35 cellular contexts compared by ENCODE assay signal in the genomic region with DNA sequence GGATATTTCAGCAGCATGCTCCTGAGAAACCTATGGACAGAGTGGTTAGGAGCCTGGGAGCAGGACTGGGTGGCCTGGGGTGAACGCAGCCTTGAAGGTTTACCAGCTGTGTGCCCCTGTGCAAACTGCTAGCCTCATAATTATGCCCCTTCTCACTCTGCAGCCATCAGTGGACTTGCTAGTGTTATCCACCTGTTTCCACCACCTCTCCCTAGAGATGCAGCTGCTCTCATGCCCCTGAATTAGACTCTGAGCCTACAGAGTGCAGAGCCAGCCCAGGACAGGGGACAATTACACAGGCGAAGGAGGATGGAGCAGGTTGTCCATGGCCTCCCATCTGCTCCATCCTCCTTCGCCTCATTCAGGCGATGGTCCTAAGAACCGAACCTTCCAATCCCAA.
"Had no signal": no experiment of that assay in that cellular context is flagged by ENCODE, and none has a peak within 500 bp of the region (broad histone marks: within the 10 kb centered on the region; RNA-seq: fewer than 3 reads in every experiment).

No MANE protein-coding gene starts in this region.

- H3K4me1 Mint-ChIP-seq: activated CD4-positive, alpha-beta memory T cell treated with anti-CD3 and anti-CD28 coated beads, Interleukin-2, amount 10 ng/mL, durations not matched to agents 7 days and 5 days; activated CD4-positive, alpha-beta T cell treated with anti-CD3 and anti-CD28 coated beads, Interleukin-2, amount 10 ng/mL, durations not matched to agents 7 days and 5 days; activated CD8-positive, alpha-beta memory T cell treated with anti-CD3 and anti-CD28 coated beads, Interleukin-2, amount 10 ng/mL, durations not matched to agents 7 days and 5 days; activated naive CD4-positive, alpha-beta T cell treated with anti-CD3 and anti-CD28 coated beads, Interleukin-2, amount 10 ng/mL, durations not matched to agents 7 days and 5 days; activated naive CD4-positive, alpha-beta T cell treated with anti-CD3 and anti-CD28 coated beads, Interleukin-2, amount 50 U/mL, for 24 hours; activated naive CD8-positive, alpha-beta T cell treated with anti-CD3 and anti-CD28 coated beads, Interleukin-2, amount 10 ng/mL, durations not matched to agents 7 days and 5 days; activated naive CD8-positive, alpha-beta T cell treated with anti-CD3 and anti-CD28 coated beads, Interleukin-2, amount 50 U/mL, for 24 hours had no signal

- H3K27me3 ChIP-seq: body of pancreas, brain microvascular endothelial cell, breast epithelium had no signal

- H3K4me1 ChIP-seq: body of pancreas, breast epithelium had no signal

- H3K27ac ChIP-seq: body of pancreas, brain microvascular endothelial cell, breast epithelium, WERI-Rb-1 had no signal

- H3K27ac Mint-ChIP-seq: activated CD4-positive, alpha-beta memory T cell treated with anti-CD3 and anti-CD28 coated beads, Interleukin-2, amount 10 ng/mL, durations not matched to agents 7 days and 5 days; activated CD4-positive, alpha-beta T cell treated with anti-CD3 and anti-CD28 coated beads, Interleukin-2, amount 10 ng/mL, durations not matched to agents 7 days and 5 days; activated CD8-positive, alpha-beta memory T cell treated with anti-CD3 and anti-CD28 coated beads, Interleukin-2, amount 10 ng/mL, durations not matched to agents 7 days and 5 days; activated CD8-positive, alpha-beta T cell treated with anti-CD3 and anti-CD28 coated beads, Interleukin-2, amount 10 ng/mL, durations not matched to agents 7 days and 5 days; activated naive CD4-positive, alpha-beta T cell treated with anti-CD3 and anti-CD28 coated beads, Interleukin-2, amount 10 ng/mL, durations not matched to agents 7 days and 5 days; activated naive CD8-positive, alpha-beta T cell; activated naive CD8-positive, alpha-beta T cell treated with anti-CD3 and anti-CD28 coated beads, Interleukin-2, amount 10 ng/mL, durations not matched to agents 7 days and 5 days; activated naive CD8-positive, alpha-beta T cell treated with anti-CD3 and anti-CD28 coated beads, Interleukin-2, amount 50 U/mL, for 24 hours; activated T-cell treated with anti-CD3 and anti-CD28 coated beads, Interleukin-2, amount 50 U/mL, for 24 hours; activated T-helper 2 cell treated with anti-CD3 and anti-CD28 coated beads, Interferon-gamma antibody, Interleukin-2, Interleukin-4, amounts not matched to agents 10 μg/mL and 5 μg/mL and 100 μg/mL, durations not matched to agents 14 hours and 24 hours and 36 hours; T-helper 1 cell treated with Interleukin-12 subunit alpha and Interleukin-12 subunit beta and Interleukin-4 antibody, amounts not matched to agents 30 μg/mL and 1 μg/mL, for 36 hours; T-helper 2 cell treated with Interferon-gamma antibody and Interleukin-4, amounts not matched to agents 5 μg/mL and 100 μg/mL, for 36 hours; WTC11 had no signal

- H3K9me3 ChIP-seq: body of pancreas, breast epithelium had no signal

- H3K36me3 ChIP-seq: brain microvascular endothelial cell, breast epithelium, WERI-Rb-1 had no signal

- H3K27me3 Mint-ChIP-seq: activated CD4-positive, alpha-beta memory T cell treated with anti-CD3 and anti-CD28 coated beads, Interleukin-2, amount 10 ng/mL, durations not matched to agents 7 days and 5 days; activated CD4-positive, alpha-beta T cell treated with anti-CD3 and anti-CD28 coated beads, Interleukin-2, amount 10 ng/mL, durations not matched to agents 7 days and 5 days; activated CD8-positive, alpha-beta memory T cell treated with anti-CD3 and anti-CD28 coated beads, Interleukin-2, amount 10 ng/mL, durations not matched to agents 7 days and 5 days; activated naive CD4-positive, alpha-beta T cell treated with anti-CD3 and anti-CD28 coated beads, Interleukin-2, amount 10 ng/mL, durations not matched to agents 7 days and 5 days; activated naive CD4-positive, alpha-beta T cell treated with anti-CD3 and anti-CD28 coated beads, Interleukin-2, amount 50 U/mL, for 24 hours; activated naive CD8-positive, alpha-beta T cell; activated naive CD8-positive, alpha-beta T cell treated with anti-CD3 and anti-CD28 coated beads, Interleukin-2, amount 10 ng/mL, durations not matched to agents 7 days and 5 days; activated naive CD8-positive, alpha-beta T cell treated with anti-CD3 and anti-CD28 coated beads, Interleukin-2, amount 50 U/mL, for 24 hours; activated T-cell treated with anti-CD3 and anti-CD28 coated beads, Interleukin-2, amount 50 U/mL, for 24 hours had no signal

- ATAC-seq: activated CD4-positive, CD25-positive, alpha-beta regulatory T cell treated with anti-CD3 and anti-CD28 coated beads, Interleukin-2, amount 50 U/mL, for 24 hours; activated CD8-positive, alpha-beta memory T cell treated with anti-CD3 and anti-CD28 coated beads, Interleukin-2, amount 10 ng/mL, durations not matched to agents 7 days and 5 days; activated CD8-positive, alpha-beta T cell treated with anti-CD3 and anti-CD28 coated beads, Interleukin-2, amount 10 ng/mL, durations not matched to agents 7 days and 5 days; activated naive CD8-positive, alpha-beta T cell treated with anti-CD3 and anti-CD28 coated beads, Interleukin-2, amount 50 U/mL, for 24 hours; body of pancreas; WTC11 had no signal

- H3K4me3 Mint-ChIP-seq: activated CD4-positive, alpha-beta memory T cell treated with anti-CD3 and anti-CD28 coated beads, Interleukin-2, amount 10 ng/mL, durations not matched to agents 7 days and 5 days; activated CD4-positive, alpha-beta T cell treated with anti-CD3 and anti-CD28 coated beads, Interleukin-2, amount 10 ng/mL, durations not matched to agents 7 days and 5 days; activated CD8-positive, alpha-beta memory T cell treated with anti-CD3 and anti-CD28 coated beads, Interleukin-2, amount 10 ng/mL, durations not matched to agents 7 days and 5 days; activated CD8-positive, alpha-beta T cell treated with anti-CD3 and anti-CD28 coated beads, Interleukin-2, amount 10 ng/mL, durations not matched to agents 7 days and 5 days; activated naive CD4-positive, alpha-beta T cell treated with anti-CD3 and anti-CD28 coated beads, Interleukin-2, amount 10 ng/mL, durations not matched to agents 7 days and 5 days; activated naive CD4-positive, alpha-beta T cell treated with anti-CD3 and anti-CD28 coated beads, Interleukin-2, amount 50 U/mL, for 24 hours; activated naive CD8-positive, alpha-beta T cell; activated naive CD8-positive, alpha-beta T cell treated with anti-CD3 and anti-CD28 coated beads, Interleukin-2, amount 10 ng/mL, durations not matched to agents 7 days and 5 days; activated naive CD8-positive, alpha-beta T cell treated with anti-CD3 and anti-CD28 coated beads, Interleukin-2, amount 50 U/mL, for 24 hours; activated T-cell treated with anti-CD3 and anti-CD28 coated beads, Interleukin-2, amount 50 U/mL, for 24 hours; T-helper 1 cell treated with Interleukin-12 subunit alpha and Interleukin-12 subunit beta and Interleukin-4 antibody, amounts not matched to agents 30 μg/mL and 1 μg/mL, for 36 hours; T-helper 2 cell treated with Interferon-gamma antibody and Interleukin-4, amounts not matched to agents 5 μg/mL and 100 μg/mL, for 36 hours; WTC11 had no signal

- DNase-seq: activated CD4-positive, alpha-beta memory T cell treated with anti-CD3 and anti-CD28 coated beads, Interleukin-2, amount 10 ng/mL, durations not matched to agents 7 days and 5 days; activated CD4-positive, alpha-beta T cell treated with anti-CD3 and anti-CD28 coated beads for 1 hour; activated CD4-positive, alpha-beta T cell treated with anti-CD3 and anti-CD28 coated beads for 48 hours; activated CD4-positive, alpha-beta T cell treated with anti-CD3 and anti-CD28 coated beads, Interleukin-2, amount 10 ng/mL, durations not matched to agents 7 days and 5 days; activated CD4-positive, alpha-beta T cell treated with anti-CD3 and anti-CD28 coated beads, Interleukin-2, amount 50 U/mL, for 48 hours; activated CD4-positive, CD25-positive, alpha-beta regulatory T cell; activated CD8-positive, alpha-beta memory T cell treated with anti-CD3 and anti-CD28 coated beads for 24 hours; activated CD8-positive, alpha-beta memory T cell treated with anti-CD3 and anti-CD28 coated beads, Interleukin-2, amount 10 ng/mL, durations not matched to agents 7 days and 5 days; activated CD8-positive, alpha-beta memory T cell treated with anti-CD3 and anti-CD28 coated beads, Interleukin-2, amount 50 U/mL, for 48 hours; activated CD8-positive, alpha-beta T cell treated with anti-CD3 and anti-CD28 coated beads, Interleukin-2, amount 10 ng/mL, durations not matched to agents 7 days and 5 days; activated effector memory CD4-positive, alpha-beta T cell treated with Interleukin-2 at 50 U/mL for 16 hours; activated gamma-delta T cell; activated naive CD4-positive, alpha-beta T cell treated with anti-CD3 and anti-CD28 coated beads, Interleukin-2, amount 10 ng/mL, durations not matched to agents 7 days and 5 days; activated naive CD4-positive, alpha-beta T cell treated with Interleukin-2 at 50 U/mL for 16 hours; activated naive CD8-positive, alpha-beta T cell treated with anti-CD3 and anti-CD28 coated beads, Interleukin-2, amount 10 ng/mL, durations not matched to agents 7 days and 5 days; activated naive CD8-positive, alpha-beta T cell treated with anti-CD3 and anti-CD28 coated beads, Interleukin-2, amount 50 U/mL, for 24 hours; activated T-cell treated with anti-CD3 and anti-CD28 coated beads, Interleukin-2, amount 50 U/mL, for 24 hours; activated T-cell treated with anti-CD3 and anti-CD28 coated beads, Interleukin-2, amount 50 U/mL, for 48 hours; amygdala; anterior cingulate cortex; body of pancreas; brain microvascular endothelial cell; central memory CD4-positive, alpha-beta T cell; T-helper 1 cell; T-helper 2 cell; T-helper 9 cell; WERI-Rb-1 had no signal

- H3K4me3 ChIP-seq: body of pancreas, breast epithelium had no signal

- H3K9me3 Mint-ChIP-seq: activated CD4-positive, alpha-beta memory T cell treated with anti-CD3 and anti-CD28 coated beads, Interleukin-2, amount 10 ng/mL, durations not matched to agents 7 days and 5 days; activated CD4-positive, alpha-beta T cell treated with anti-CD3 and anti-CD28 coated beads, Interleukin-2, amount 10 ng/mL, durations not matched to agents 7 days and 5 days; activated naive CD4-positive, alpha-beta T cell treated with anti-CD3 and anti-CD28 coated beads, Interleukin-2, amount 10 ng/mL, durations not matched to agents 7 days and 5 days; activated naive CD4-positive, alpha-beta T cell treated with anti-CD3 and anti-CD28 coated beads, Interleukin-2, amount 50 U/mL, for 24 hours; activated naive CD8-positive, alpha-beta T cell treated with anti-CD3 and anti-CD28 coated beads, Interleukin-2, amount 10 ng/mL, durations not matched to agents 7 days and 5 days; activated naive CD8-positive, alpha-beta T cell treated with anti-CD3 and anti-CD28 coated beads, Interleukin-2, amount 50 U/mL, for 24 hours; activated T-cell treated with anti-CD3 and anti-CD28 coated beads, Interleukin-2, amount 50 U/mL, for 24 hours; activated T-helper 2 cell treated with anti-CD3 and anti-CD28 coated beads, Interferon-gamma antibody, Interleukin-2, Interleukin-4, amounts not matched to agents 10 μg/mL and 5 μg/mL and 100 μg/mL, durations not matched to agents 14 hours and 24 hours and 36 hours; T-helper 1 cell treated with Interleukin-12 subunit alpha and Interleukin-12 subunit beta and Interleukin-4 antibody, amounts not matched to agents 30 μg/mL and 1 μg/mL, for 36 hours; T-helper 2 cell treated with Interferon-gamma antibody and Interleukin-4, amounts not matched to agents 5 μg/mL and 100 μg/mL, for 36 hours had no signal
